ENCODE assay signal across 8 cellular contexts in the genomic region with DNA sequence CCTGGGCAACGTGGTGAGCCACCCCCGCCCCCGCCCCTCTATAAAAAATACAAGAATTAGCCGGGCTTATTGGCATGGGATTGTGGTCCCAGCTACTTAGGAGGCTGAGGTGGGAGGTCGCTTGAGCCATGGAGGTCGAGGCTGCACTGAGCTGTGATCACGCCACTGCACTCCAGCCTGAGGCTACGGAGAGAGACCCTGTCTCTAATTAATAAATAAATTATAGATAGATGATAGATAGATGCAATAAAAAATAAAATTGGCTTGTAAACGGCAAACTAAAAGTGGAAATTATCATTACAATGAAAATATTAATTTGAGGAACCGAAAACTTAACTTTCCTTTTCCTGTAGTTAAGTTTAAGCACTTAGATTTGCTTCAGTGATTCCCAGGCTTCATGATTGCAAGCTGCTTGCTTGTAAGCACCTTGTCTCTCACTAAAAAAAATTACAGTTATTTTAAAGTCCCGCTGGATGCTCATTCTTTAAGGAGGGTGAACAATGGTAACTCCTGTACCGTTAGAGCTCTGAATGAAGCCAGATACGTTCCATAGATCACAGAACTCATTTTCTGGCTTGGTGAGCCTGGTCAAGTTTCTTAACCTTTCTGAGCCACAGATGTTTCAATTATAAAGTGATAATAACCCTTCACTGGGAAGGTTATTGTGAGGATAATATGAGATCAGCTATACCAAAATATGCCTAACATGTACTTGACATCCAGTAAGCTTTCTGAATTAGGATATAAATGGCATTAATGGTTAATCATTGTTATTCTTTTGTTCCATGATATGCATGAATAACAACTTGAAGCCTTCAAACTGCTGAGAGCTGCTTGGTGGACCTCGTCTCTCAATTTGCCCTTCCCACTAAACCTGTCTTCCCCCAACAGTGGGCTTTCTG. TPM values are rescaled to one million over a fixed set of nuclear protein-coding genes. Genes with fewer than 3 reads are reported as not detected.
DNase-seq lines count a peak whose midpoint lies in the region; ATAC-seq and TF ChIP-seq lines count a peak whose summit lies in the region.

No MANE protein-coding gene starts in this region.

- DNase-seq in activated naive CD4-positive, alpha-beta T cell treated with anti-CD3 and anti-CD28 coated beads, Interleukin-2, amount 50 U/mL, for 16 hours = no peak
- DNase-seq in left lung = no peak
- DNase-seq in type B pancreatic cell (ENCODE audit: extremely low spot score, unreplicated experiment) = no peak
- no peak for DNase-seq in head of caudate nucleus
- no peak for DNase-seq in dedifferentiated amniotic fluid mesenchymal stem cell (ENCODE audit: extremely low spot score)

- H3K27ac ChIP-seq in left lung = peak overlapping the region; percentile 58 to 83

- H3K36me3 ChIP-seq in left lung = no peaks in the 10 kb centered on the region

- no peaks in the 10 kb centered on the region for H3K9me3 ChIP-seq in left lung

- intact Hi-C loops in left lung (cut with DNase I) = no loop called here
- intact Hi-C loops in head of caudate nucleus (cut with DNase I) = loop anchor here (1.0 to 5.0 kb wide), 2 partner anchors 10 to 411 kb away; partner anchors contain the start of genes NARS1 and NEDD4L

- no peaks in the 10 kb centered on the region for H3K27me3 ChIP-seq in left lung

- no peaks in the 10 kb centered on the region for H3K9me3 Mint-ChIP-seq in activated naive CD4-positive, alpha-beta T cell treated with anti-CD3 and anti-CD28 coated beads, Interleukin-2, amount 50 U/mL, for 24 hours
- no peaks in the 10 kb centered on the region for H3K9me3 Mint-ChIP-seq in activated naive CD8-positive, alpha-beta T cell (ENCODE audit: low read depth)
- no peaks in the 10 kb centered on the region for H3K9me3 Mint-ChIP-seq in type B pancreatic cell

- peak overlapping the region; percentile 98 for H3K4me3 Mint-ChIP-seq in activated naive CD4-positive, alpha-beta T cell treated with anti-CD3 and anti-CD28 coated beads, Interleukin-2, amount 50 U/mL, for 24 hours
- H3K4me3 Mint-ChIP-seq in activated naive CD8-positive, alpha-beta T cell = peak overlapping the region; percentile 95
- peak overlapping the region; percentile 97 for H3K4me3 Mint-ChIP-seq in type B pancreatic cell

- peak; percentile 5 for ATAC-seq in HG02981 (IDR thresholded peaks at IDR 0.05; ENCODE audit: unreplicated experiment)
- no peak for ATAC-seq in left lung

- H3K4me1 ChIP-seq in left lung = peaks cover 6 to 14% of the 10 kb centered on the region in 2 donors

- peak overlapping the region; percentile 98 for H3K27ac Mint-ChIP-seq in activated naive CD4-positive, alpha-beta T cell treated with anti-CD3 and anti-CD28 coated beads, Interleukin-2, amount 50 U/mL, for 24 hours
- H3K27ac Mint-ChIP-seq in activated naive CD8-positive, alpha-beta T cell = peak overlapping the region; percentile 97
- H3K27ac Mint-ChIP-seq in type B pancreatic cell = peak overlapping the region; percentile 94

- TF ChIP-seq CTCF in left lung (IDR thresholded peaks at IDR 0.05) (no peak), type B pancreatic cell (conservative IDR thresholded peaks at IDR 0.05) (no peak)

- no peaks in the 10 kb centered on the region for H3K27me3 Mint-ChIP-seq in activated naive CD4-positive, alpha-beta T cell treated with anti-CD3 and anti-CD28 coated beads, Interleukin-2, amount 50 U/mL, for 24 hours
- no peaks in the 10 kb centered on the region for H3K27me3 Mint-ChIP-seq in activated naive CD8-positive, alpha-beta T cell
- H3K27me3 Mint-ChIP-seq in type B pancreatic cell = no peaks in the 10 kb centered on the region

- H3K36me3 Mint-ChIP-seq in activated naive CD4-positive, alpha-beta T cell treated with anti-CD3 and anti-CD28 coated beads, Interleukin-2, amount 50 U/mL, for 24 hours = peaks cover 2% of the 10 kb centered on the region
- peaks cover 3% of the 10 kb centered on the region for H3K36me3 Mint-ChIP-seq in activated naive CD8-positive, alpha-beta T cell
- H3K36me3 Mint-ChIP-seq in type B pancreatic cell = peaks cover 5% of the 10 kb centered on the region

- H3K4me1 Mint-ChIP-seq in activated naive CD4-positive, alpha-beta T cell treated with anti-CD3 and anti-CD28 coated beads, Interleukin-2, amount 50 U/mL, for 24 hours = peaks cover 22% of the 10 kb centered on the region
- H3K4me1 Mint-ChIP-seq in activated naive CD8-positive, alpha-beta T cell (ENCODE audit: low read depth) = peaks cover 22% of the 10 kb centered on the region
- peaks cover 17% of the 10 kb centered on the region for H3K4me1 Mint-ChIP-seq in type B pancreatic cell (ENCODE audit: unreplicated experiment)

- H3K4me3 ChIP-seq in left lung = peak overlapping the region; percentile 42 to 65

RNA-seq across cellular contexts. Expression of gene NARS1, which starts 9.4 kb away (rescaled TPM):
- 100 to 1,000 TPM in 1 of 2 donors, 10 to 100 TPM in 1; 87.0 to 124 TPM for total RNA-seq in left lung
- total RNA-seq in type B pancreatic cell (ENCODE audit: low replicate concordance) = 98.7 and 134 TPM in 2 replicates

RNA-seq across cellular contexts. Expression of gene FECH, which starts 44.5 kb away (rescaled TPM):
- total RNA-seq in left lung (10 to 100 TPM; 18.7 to 27.9 TPM), type B pancreatic cell (ENCODE audit: low replicate concordance) (22.1 and 43.1 TPM in 2 replicates)
